Comparison of ENCODE assay signal across 25 cellular contexts in genomic region chr16:87610026-87610425, GRCh38. TPM values are rescaled to one million over a fixed set of nuclear protein-coding genes. Genes with fewer than 3 reads are reported as not detected.
A peak's percentile ranks its signal among the peaks of the same experiment; 100 is the strongest.
DNase-seq lines count a peak whose midpoint lies in the region; ATAC-seq and TF ChIP-seq lines count a peak whose summit lies in the region.
"Had no signal": no experiment of that assay in that cellular context is flagged by ENCODE, and none has a peak within 500 bp of the region (broad histone marks: within the 10 kb centered on the region; RNA-seq: fewer than 3 reads in every experiment).

No MANE protein-coding gene starts in this region.

- no peak overlapping the region for H3K18ac ChIP-seq in trophoblast cell (ENCODE audit: low read length)

- TF ChIP-seq POLR2A in GM18505 (IDR thresholded peaks at IDR 0.05; ENCODE audit: borderline replicate concordance, extremely low read depth, insufficient read depth, insufficient read length) = no peak

- H3K36me3 ChIP-seq in trophoblast cell (ENCODE audit: control insufficient read depth in 1 of 2, insufficient read depth in 2 of 2, low read length in 2 of 2) = no peaks in the 10 kb centered on the region
- H3K36me3 ChIP-seq: BE2C, BLaER1 had no signal

- no peak overlapping the region for H3K4me3 ChIP-seq in trophoblast cell (ENCODE audit: low read depth, low read length)
- H3K4me3 ChIP-seq: A549, BLaER1, GM12878 had no signal

- no peaks in the 10 kb centered on the region for H3K27me3 ChIP-seq in trophoblast cell (ENCODE audit: insufficient read depth, low read length)

- H3K23ac ChIP-seq in trophoblast cell (ENCODE audit: low read length) = peak overlapping the region; percentile 29

- intact Hi-C loops in Right ventricle myocardium inferior (cut with DNase I) = no loop called here
- intact Hi-C loops in Right ventricle myocardium superior (cut with DNase I) = no loop called here

- H3K9ac ChIP-seq in trophoblast cell (ENCODE audit: low read length) = no peak overlapping the region
- H3K9ac ChIP-seq: BLaER1 had no signal

- no peaks in the 10 kb centered on the region for H3K36me3 Mint-ChIP-seq in chondrocyte (ENCODE audit: low read depth)
- H3K36me3 Mint-ChIP-seq: CD14-positive monocyte; CD4-positive, alpha-beta memory T cell; CD4-positive, CD25-positive, alpha-beta regulatory T cell had no signal

- H4K8ac ChIP-seq in trophoblast cell (ENCODE audit: low read depth, low read length) = no peak overlapping the region

- H3K27ac Mint-ChIP-seq in chondrocyte (ENCODE audit: unreplicated experiment) = no peak overlapping the region
- H3K27ac Mint-ChIP-seq: CD14-positive monocyte; CD4-positive, alpha-beta memory T cell; CD4-positive, CD25-positive, alpha-beta regulatory T cell; CD8-positive, alpha-beta memory T cell had no signal

- no peak overlapping the region for H4K91ac ChIP-seq in trophoblast cell (ENCODE audit: low read depth, low read length)

- no peak overlapping the region for H3K27ac ChIP-seq in trophoblast cell (ENCODE audit: low read depth, low read length)
- H3K27ac ChIP-seq: 22Rv1, A549, BLaER1 had no signal

- TF ChIP-seq CTCF in chondrocyte (IDR thresholded peaks at IDR 0.05) = no peak

- H2AFZ ChIP-seq in trophoblast cell (ENCODE audit: insufficient read depth, low read length, poor library complexity) = no peak overlapping the region

- no peak overlapping the region for H3K4me2 ChIP-seq in trophoblast cell (ENCODE audit: low read length)
- H3K4me2 ChIP-seq: A549, BLaER1 had no signal

- H3K4me1 ChIP-seq in trophoblast cell (ENCODE audit: control insufficient read depth in 1 of 2, insufficient read depth in 2 of 2, low read length in 2 of 2) = no peaks in the 10 kb centered on the region
- H3K4me1 ChIP-seq: A549, BE2C, BLaER1 had no signal

- H2AK5ac ChIP-seq in trophoblast cell (ENCODE audit: low read length) = no peak overlapping the region

- no peaks in the 10 kb centered on the region for H3K79me1 ChIP-seq in trophoblast cell (ENCODE audit: low read length)

- H2BK12ac ChIP-seq in trophoblast cell (ENCODE audit: low read length) = no peak overlapping the region

- H4K12ac ChIP-seq in trophoblast cell (ENCODE audit: low read depth, low read length) = no peak overlapping the region

- no peaks in the 10 kb centered on the region for H3K9me3 ChIP-seq in trophoblast cell (ENCODE audit: insufficient read depth, low read depth, low read length)
- H3K9me3 ChIP-seq: A549, BE2C, BLaER1 had no signal

- WGBS in trophoblast cell (ENCODE audit: extremely low coverage, insufficient coverage, insufficient read length) = no CpG with 5 or more reads among the region's 9 CpGs

- no peak overlapping the region for H2BK5ac ChIP-seq in trophoblast cell (ENCODE audit: low read depth, low read length, poor library complexity)

- H3K4ac ChIP-seq in trophoblast cell (ENCODE audit: low read depth, low read length) = no peak overlapping the region

- H3K14ac ChIP-seq in trophoblast cell (ENCODE audit: low read length) = no peak overlapping the region

- ATAC-seq in Right ventricle myocardium inferior = no peak
- ATAC-seq in Right ventricle myocardium superior (ENCODE audit: poor library complexity) = no peak
- no peak for ATAC-seq in GM18505 (IDR thresholded peaks at IDR 0.05; ENCODE audit: unreplicated experiment)
- ATAC-seq: A549, GM12878 had no signal

- peak; percentile 46 for DNase-seq in Right ventricle myocardium inferior (ENCODE audit: missing footprints)
- DNase-seq in Right ventricle myocardium superior = no peak
- peak; percentile 25 for DNase-seq in chondrocyte (ENCODE audit: low spot score)
- no peak for DNase-seq in trophoblast cell
- DNase-seq in SW480 (ENCODE audit: low spot score) = no peak
- DNase-seq: AML-193; BE2C; C1 segment of cervical spinal cord; CD4-positive, alpha-beta memory T cell; CD4-positive, CD25-positive, alpha-beta regulatory T cell; CD8-positive, alpha-beta memory T cell; COR-L47; DMS 273 treated with DMSO at 0.1 percent for 48 hours; DMS153; DMS53; DMS79; DND-41; EL; GDM1 had no signal

- no peaks in the 10 kb centered on the region for H3K9me3 Mint-ChIP-seq in chondrocyte (ENCODE audit: low read depth)

- H3K4me1 Mint-ChIP-seq in chondrocyte (ENCODE audit: low read depth) = no peaks in the 10 kb centered on the region
- H3K4me1 Mint-ChIP-seq: CD14-positive monocyte had no signal

- no peak overlapping the region for H2BK120ac ChIP-seq in trophoblast cell (ENCODE audit: insufficient read depth, low read length, poor library complexity)

- H3K27me3 Mint-ChIP-seq in chondrocyte (ENCODE audit: low read depth) = peaks cover 53% of the 10 kb centered on the region

- H3K4me3 Mint-ChIP-seq in chondrocyte (ENCODE audit: unreplicated experiment) = no peak overlapping the region
- H3K4me3 Mint-ChIP-seq: CD14-positive monocyte; CD4-positive, alpha-beta memory T cell; CD4-positive, CD25-positive, alpha-beta regulatory T cell; CD8-positive, alpha-beta memory T cell had no signal

- H3K79me2 ChIP-seq in trophoblast cell (ENCODE audit: control insufficient read depth, insufficient read depth, low read length, poor library complexity) = no peaks in the 10 kb centered on the region

RNA-seq across cellular contexts. Expression of gene JPH3, which starts 7.7 kb away (rescaled TPM):
- total RNA-seq in Right ventricle myocardium inferior (not detected), Right ventricle myocardium superior (0.08 TPM), chondrocyte (1.1 to 1.9 TPM (median 1.2 TPM) in 3 replicates)
- polyA plus RNA-seq in trophoblast cell (2013) = 5.7 and 6.2 TPM in 2 replicates
- total RNA-seq: CD4-positive, CD25-positive, alpha-beta regulatory T cell; CD8-positive, alpha-beta memory T cell; GM12878 had no signal
- polyA plus RNA-seq: CD14-positive monocyte; CD4-positive, alpha-beta memory T cell; CD4-positive, CD25-positive, alpha-beta regulatory T cell; CD8-positive, alpha-beta memory T cell had no signal

Comparison
In these comparisons a context has a peak if more than half of its experiments do, and no peak if none do; other contexts are left out.
1. DNase-seq: peak in Right ventricle myocardium inferior (single experiment) and chondrocyte (single experiment); none in Right ventricle myocardium superior (single experiment), trophoblast cell (0 of 2) and SW480 (single experiment).